Comparison of ENCODE assay signal across 16 cellular contexts in genomic region chr5:69035665-69036064, GRCh38. TPM values are rescaled to one million over a fixed set of nuclear protein-coding genes. Genes with fewer than 3 reads are reported as not detected.
DNase-seq lines count a peak whose midpoint lies in the region; ATAC-seq, FAIRE-seq and TF ChIP-seq lines count a peak whose summit lies in the region.
"Had no signal": no experiment of that assay in that cellular context is flagged by ENCODE, and none has a peak within 500 bp of the region (broad histone marks: within the 10 kb centered on the region; RNA-seq: fewer than 3 reads in every experiment).

No MANE protein-coding gene starts in this region.

- no peak overlapping the region for H3K27ac ChIP-seq in keratinocyte (ENCODE audit: control insufficient read depth, insufficient read depth, low read length)
- H3K27ac ChIP-seq: HL-60 had no signal

- peak overlapping the region; percentile 24 for H3K4me2 ChIP-seq in keratinocyte (ENCODE audit: control insufficient read depth, extremely low read depth, insufficient read depth, low read depth, low read length)

- ATAC-seq in GM18498 (IDR thresholded peaks at IDR 0.05; ENCODE audit: unreplicated experiment) = no peak

- no peaks in the 10 kb centered on the region for H4K20me1 ChIP-seq in keratinocyte (ENCODE audit: control insufficient read depth, extremely low read depth, insufficient read depth, low read length)

- H2AFZ ChIP-seq in keratinocyte (ENCODE audit: control insufficient read depth, low read length) = peak overlapping the region; percentile 77

- H3K79me2 ChIP-seq in keratinocyte (ENCODE audit: control insufficient read depth, insufficient read depth, low read length) = no peaks in the 10 kb centered on the region

- no peak overlapping the region for H3K4me3 ChIP-seq in keratinocyte (ENCODE audit: control insufficient read depth in 2 of 3, extremely low read depth in 1 of 3, insufficient read depth in 2 of 3, low read depth in 1 of 3, low read length in 3 of 3)

- DNase-seq in ELR (ENCODE audit: low read depth) = peak; percentile 60
- peak; percentile 88 for DNase-seq in NCI-H69 (lab: John Stamatoyannopoulos, UW)
- DNase-seq in amniotic epithelial cell (ENCODE audit: low read depth) = peak; percentile 28
- DNase-seq in keratinocyte (ENCODE audit: low read depth, low spot score) = no peak
- DNase-seq in RKO (ENCODE audit: low spot score) = no peak
- DNase-seq in central memory CD4-positive, alpha-beta T cell = no peak
- DNase-seq: Caco-2, DMS153, HCEC 1CT, MV-4-11, NCI-H187 treated with DMSO at 0.1 percent for 48 hours, NCI-H510A treated with DMSO at 0.1 percent for 48 hours, SHP77 had no signal

- no peaks in the 10 kb centered on the region for H3K9me1 ChIP-seq in keratinocyte (ENCODE audit: control insufficient read depth, extremely low read depth, insufficient read depth, low read length)

- H3K27me3 ChIP-seq in keratinocyte (ENCODE audit: control insufficient read depth, extremely low read depth, insufficient read depth, low read length) = no peaks in the 10 kb centered on the region

- no peak for TF ChIP-seq CTCF in keratinocyte (optimal IDR thresholded peaks at IDR 0.05 in 1 of 3, IDR thresholded peaks at IDR 0.05 in 1 of 3, conservative IDR thresholded peaks at IDR 0.05 in 1 of 3; ENCODE audit: extremely low read depth in 1 of 3, insufficient read depth in 2 of 3, low read length in 3 of 3)

- dilution Hi-C loops in keratinocyte (cut with MboI; ENCODE audit: extremely low pct_ligation_motif_present, low sequenced_read_pairs) = no loop called here

- H3K9ac ChIP-seq in keratinocyte (ENCODE audit: control insufficient read depth, extremely low read depth, insufficient read depth, low read length) = no peak overlapping the region

- H3K9me3 ChIP-seq in keratinocyte (ENCODE audit: control insufficient read depth, low read depth, low read length) = no peaks in the 10 kb centered on the region
- H3K9me3 ChIP-seq: Caco-2 had no signal

- peaks cover 6% of the 10 kb centered on the region for H3K4me1 ChIP-seq in keratinocyte (ENCODE audit: control insufficient read depth, extremely low read depth, insufficient read depth, low read length)
- H3K4me1 ChIP-seq: Caco-2 had no signal

- no peaks in the 10 kb centered on the region for H3K36me3 ChIP-seq in keratinocyte (ENCODE audit: control insufficient read depth in 2 of 2, extremely low read depth in 1 of 2, insufficient read depth in 2 of 2, low read length in 2 of 2)

- peak; percentile 64 for FAIRE-seq in keratinocyte (lab: Jason Lieb, UNC)
- FAIRE-seq: HTR-8/SVneo had no signal

RNA-seq across cellular contexts. Expression of gene SLC30A5, which starts 58.1 kb away (rescaled TPM):
- polyA plus RNA-seq in keratinocyte = 25.5 to 43.4 TPM (median 43.1 TPM) in 3 replicates
- 10.3 TPM for polyA plus RNA-seq in keratinocyte (2011; ENCODE audit: low read depth)
- 12.9 and 25.7 TPM in 2 replicates for polyA plus RNA-seq in keratinocyte (2011; cell fraction: cytosol; rRNA removed)
- 42.0 and 49.1 TPM in 2 replicates for polyA plus RNA-seq in keratinocyte (2011; cell fraction: nucleus; rRNA removed)
- 18.4 and 20.0 TPM in 2 replicates for polyA plus RNA-seq in keratinocyte (2012; ENCODE audit: low replicate concordance)
- polyA minus RNA-seq in keratinocyte = 44.1 to 71.3 TPM (median 47.5 TPM) in 3 replicates
- 42.6 TPM for polyA minus RNA-seq in keratinocyte (2011; cell fraction: cytosol; rRNA and poly(A)+ RNA removed)
- polyA minus RNA-seq in keratinocyte (2011; cell fraction: nucleus; rRNA and poly(A)+ RNA removed) = 35.6 and 48.9 TPM in 2 replicates

Comparison
In these comparisons a context has a peak if more than half of its experiments do, and no peak if none do; other contexts are left out.
1. DNase-seq: peak in ELR (single experiment), NCI-H69 (single experiment) and amniotic epithelial cell (single experiment); none in keratinocyte (single experiment), RKO (single experiment) and central memory CD4-positive, alpha-beta T cell (single experiment).